ENCODE assay signal across 9 cellular contexts in the genomic region with DNA sequence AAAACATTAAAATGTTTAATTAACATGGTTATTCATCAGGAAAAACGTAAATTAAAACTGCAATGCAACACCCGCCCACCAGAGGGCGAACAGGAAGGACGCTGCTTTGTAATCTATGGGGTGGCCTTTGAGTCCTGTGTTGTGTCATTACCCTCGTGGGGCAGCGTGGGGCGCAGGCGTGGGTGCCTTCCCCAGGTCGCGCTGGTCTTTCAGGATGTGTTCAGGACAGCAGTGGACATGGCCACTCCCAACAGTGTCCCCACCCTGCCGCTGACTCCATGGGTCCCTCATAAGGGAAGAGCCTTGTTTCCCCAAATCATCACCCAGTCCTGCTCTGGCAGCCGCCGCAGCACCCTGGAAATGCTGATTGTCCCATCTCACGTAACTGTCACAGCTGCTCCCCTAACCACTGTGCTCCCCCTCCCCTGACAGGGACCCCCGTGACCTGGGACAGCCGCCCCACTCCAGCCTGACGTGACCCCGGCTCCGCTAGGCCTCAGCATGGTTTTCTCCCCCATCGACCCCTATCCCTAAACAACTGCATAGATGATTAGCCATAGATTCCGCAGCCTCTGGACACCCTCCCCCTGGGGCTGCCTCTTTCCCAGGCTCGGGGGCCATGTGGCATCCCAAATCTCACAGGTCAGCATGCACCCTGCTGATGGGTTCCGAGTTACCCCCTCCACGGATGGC. TPM values are rescaled to one million over a fixed set of nuclear protein-coding genes. Genes with fewer than 3 reads are reported as not detected.
DNase-seq lines count a peak whose midpoint lies in the region; ATAC-seq and TF ChIP-seq lines count a peak whose summit lies in the region.
"Had no signal": no experiment of that assay in that cellular context is flagged by ENCODE, and none has a peak within 500 bp of the region (broad histone marks: within the 10 kb centered on the region; RNA-seq: fewer than 3 reads in every experiment).

No MANE protein-coding gene starts in this region.

- H3K27me3 ChIP-seq in thoracic aorta (replicated peaks; ENCODE audit: insufficient read depth), result no peaks in the 10 kb centered on the region
- H3K27me3 ChIP-seq: BLaER1 treated with 17β-estradiol and CSF1 and Interleukin-3, amounts not matched to agents 10 nM and 100 nM had no signal

- no peaks in the 10 kb centered on the region for H3K36me3 Mint-ChIP-seq in neural crest cell (ENCODE audit: low read depth)

- no peaks in the 10 kb centered on the region for H3K9me3 Mint-ChIP-seq in neural crest cell

- H3K27ac Mint-ChIP-seq in neural crest cell (ENCODE audit: unreplicated experiment), result no peak overlapping the region

- no peak overlapping the region for H3K27ac ChIP-seq in thoracic aorta
- H3K27ac ChIP-seq: BLaER1 treated with 17β-estradiol and CSF1 and Interleukin-3, amounts not matched to agents 10 nM and 100 nM had no signal

- no peak for ATAC-seq in thoracic aorta (ENCODE audit: insufficient number of reproducible peaks, low FRiP score, low read depth)

- no peak for TF ChIP-seq POLR2A in erythroblast (IDR thresholded peaks at IDR 0.05; ENCODE audit: low read length)

- no peak overlapping the region for H3K4me3 ChIP-seq in thoracic aorta
- H3K4me3 ChIP-seq: BLaER1 treated with 17β-estradiol and CSF1 and Interleukin-3, amounts not matched to agents 10 nM and 100 nM had no signal

- DNase-seq in NCI-H1092 treated with DMSO at 0.1 percent for 48 hours (lab: John Stamatoyannopoulos, UW) (peak; percentile 5), NCI-H1092 (lab: John Stamatoyannopoulos, UW) (no peak), NCI-H2107 treated with DMSO at 0.1 percent for 48 hours (lab: John Stamatoyannopoulos, UW; ENCODE audit: unreplicated experiment) (peak; percentile 14), erythroblast (lab: John Stamatoyannopoulos, UW) (peak; percentile 44 to 75), neural crest cell (ENCODE audit: low read depth, low spot score) (peak; percentile 58), thoracic aorta (ENCODE audit: low spot score) (no peak), medulla oblongata (ENCODE audit: extremely low spot score) (no peak)
- peak; percentile 11 to 52 (median 28) for DNase-seq in activated CD8-positive, alpha-beta memory T cell treated with anti-CD3 and anti-CD28 coated beads for 48 hours (ENCODE audit: low read depth in 2 of 3, low spot score in 2 of 3)

- TF ChIP-seq CTCF in neural crest cell (conservative IDR thresholded peaks at IDR 0.05) (peak; percentile 78), thoracic aorta (IDR thresholded peaks at IDR 0.05) (peak; percentile 53)

- peaks cover 3% of the 10 kb centered on the region for H3K27me3 Mint-ChIP-seq in neural crest cell (ENCODE audit: low read depth)

- no peaks in the 10 kb centered on the region for H3K9me3 ChIP-seq in thoracic aorta
- H3K9me3 ChIP-seq: BLaER1 treated with 17β-estradiol and CSF1 and Interleukin-3, amounts not matched to agents 10 nM and 100 nM had no signal

- peaks cover 5% of the 10 kb centered on the region for H3K4me1 Mint-ChIP-seq in neural crest cell

- H3K4me1 ChIP-seq in thoracic aorta (ENCODE audit: control insufficient read depth in 1 of 2, low read depth in 2 of 2), result no peaks in the 10 kb centered on the region
- H3K4me1 ChIP-seq: BLaER1 treated with 17β-estradiol and CSF1 and Interleukin-3, amounts not matched to agents 10 nM and 100 nM had no signal

- no peak overlapping the region for H3K4me3 Mint-ChIP-seq in neural crest cell

- no peaks in the 10 kb centered on the region for H3K36me3 ChIP-seq in thoracic aorta
- H3K36me3 ChIP-seq: BLaER1 treated with 17β-estradiol and CSF1 and Interleukin-3, amounts not matched to agents 10 nM and 100 nM had no signal

RNA-seq across cellular contexts. Expression of a gene that starts 36.4 kb away (rescaled TPM):
- total RNA-seq in neural crest cell (not detected in 2 replicates), thoracic aorta (not detected)

RNA-seq across cellular contexts. Expression of a gene that starts 41.4 kb away (rescaled TPM):
- total RNA-seq in neural crest cell, result not detected in 2 replicates
- not detected for total RNA-seq in thoracic aorta

RNA-seq across cellular contexts. Expression of a gene that starts 57.0 kb away (rescaled TPM):
- total RNA-seq in neural crest cell (not detected in 2 replicates), thoracic aorta (not detected)

Comparison
In these comparisons a context has a peak if more than half of its experiments do, and no peak if none do; other contexts are left out.
1. DNase-seq: peak in NCI-H1092 treated with DMSO at 0.1 percent for 48 hours (single experiment), NCI-H2107 treated with DMSO at 0.1 percent for 48 hours (single experiment), activated CD8-positive, alpha-beta memory T cell treated with anti-CD3 and anti-CD28 coated beads for 48 hours (3 of 3), erythroblast (2 of 2) and neural crest cell (single experiment); none in NCI-H1092 (single experiment), thoracic aorta (single experiment) and medulla oblongata (single experiment).